In the genomic region with DNA sequence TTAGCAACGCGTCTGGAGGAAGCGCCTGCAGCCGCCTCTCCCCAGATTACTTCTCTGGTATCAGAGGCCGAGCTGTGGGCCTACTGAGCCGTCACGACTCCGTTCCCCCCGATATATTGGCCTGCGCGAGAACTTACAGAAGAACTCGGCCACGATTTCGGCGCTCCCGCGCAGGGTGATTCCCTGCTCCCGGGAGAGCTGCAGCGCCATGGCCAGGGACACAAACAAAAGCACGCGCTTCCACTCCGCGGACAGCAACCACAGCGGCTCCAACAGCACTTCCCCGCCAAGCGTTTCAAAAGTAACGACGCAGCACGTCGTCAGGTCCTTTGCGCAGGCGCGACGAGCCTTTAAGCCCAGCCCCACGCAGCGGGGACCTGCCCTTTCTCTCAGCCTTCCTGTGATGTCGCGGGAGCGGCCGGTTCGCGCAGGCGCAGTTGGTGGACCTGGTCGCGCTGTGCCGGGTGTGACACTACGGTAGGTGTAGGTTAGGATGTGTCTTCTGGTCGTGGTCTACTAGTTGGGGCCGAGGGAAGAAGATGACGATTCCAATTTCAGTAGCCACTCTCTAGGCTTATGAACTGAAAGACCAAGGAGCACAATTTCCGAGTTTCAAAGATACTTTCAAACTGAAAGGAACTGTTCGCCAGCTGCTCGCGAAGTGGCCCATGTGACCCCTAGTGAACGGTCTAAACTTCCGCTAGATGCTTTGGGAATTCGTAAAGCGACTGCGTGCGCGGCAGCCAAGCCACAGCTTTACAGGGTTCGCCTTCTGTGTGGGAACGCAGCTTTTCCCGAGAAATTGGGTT, we compare ENCODE assay signal across 1 cellular context.
TF ChIP-seq lines count a peak whose summit lies in the region.

A gene (minus strand): TSS at position 324 of the 809 bp plus-strand sequence. CDS start 114 bp downstream, at position 210.

TF ChIP-seq in GM23338, 12 proteins besides CTCF, POLR2A, EP300 and RAD21 (continued from another document):
- TF ChIP-seq, protein P1, sequence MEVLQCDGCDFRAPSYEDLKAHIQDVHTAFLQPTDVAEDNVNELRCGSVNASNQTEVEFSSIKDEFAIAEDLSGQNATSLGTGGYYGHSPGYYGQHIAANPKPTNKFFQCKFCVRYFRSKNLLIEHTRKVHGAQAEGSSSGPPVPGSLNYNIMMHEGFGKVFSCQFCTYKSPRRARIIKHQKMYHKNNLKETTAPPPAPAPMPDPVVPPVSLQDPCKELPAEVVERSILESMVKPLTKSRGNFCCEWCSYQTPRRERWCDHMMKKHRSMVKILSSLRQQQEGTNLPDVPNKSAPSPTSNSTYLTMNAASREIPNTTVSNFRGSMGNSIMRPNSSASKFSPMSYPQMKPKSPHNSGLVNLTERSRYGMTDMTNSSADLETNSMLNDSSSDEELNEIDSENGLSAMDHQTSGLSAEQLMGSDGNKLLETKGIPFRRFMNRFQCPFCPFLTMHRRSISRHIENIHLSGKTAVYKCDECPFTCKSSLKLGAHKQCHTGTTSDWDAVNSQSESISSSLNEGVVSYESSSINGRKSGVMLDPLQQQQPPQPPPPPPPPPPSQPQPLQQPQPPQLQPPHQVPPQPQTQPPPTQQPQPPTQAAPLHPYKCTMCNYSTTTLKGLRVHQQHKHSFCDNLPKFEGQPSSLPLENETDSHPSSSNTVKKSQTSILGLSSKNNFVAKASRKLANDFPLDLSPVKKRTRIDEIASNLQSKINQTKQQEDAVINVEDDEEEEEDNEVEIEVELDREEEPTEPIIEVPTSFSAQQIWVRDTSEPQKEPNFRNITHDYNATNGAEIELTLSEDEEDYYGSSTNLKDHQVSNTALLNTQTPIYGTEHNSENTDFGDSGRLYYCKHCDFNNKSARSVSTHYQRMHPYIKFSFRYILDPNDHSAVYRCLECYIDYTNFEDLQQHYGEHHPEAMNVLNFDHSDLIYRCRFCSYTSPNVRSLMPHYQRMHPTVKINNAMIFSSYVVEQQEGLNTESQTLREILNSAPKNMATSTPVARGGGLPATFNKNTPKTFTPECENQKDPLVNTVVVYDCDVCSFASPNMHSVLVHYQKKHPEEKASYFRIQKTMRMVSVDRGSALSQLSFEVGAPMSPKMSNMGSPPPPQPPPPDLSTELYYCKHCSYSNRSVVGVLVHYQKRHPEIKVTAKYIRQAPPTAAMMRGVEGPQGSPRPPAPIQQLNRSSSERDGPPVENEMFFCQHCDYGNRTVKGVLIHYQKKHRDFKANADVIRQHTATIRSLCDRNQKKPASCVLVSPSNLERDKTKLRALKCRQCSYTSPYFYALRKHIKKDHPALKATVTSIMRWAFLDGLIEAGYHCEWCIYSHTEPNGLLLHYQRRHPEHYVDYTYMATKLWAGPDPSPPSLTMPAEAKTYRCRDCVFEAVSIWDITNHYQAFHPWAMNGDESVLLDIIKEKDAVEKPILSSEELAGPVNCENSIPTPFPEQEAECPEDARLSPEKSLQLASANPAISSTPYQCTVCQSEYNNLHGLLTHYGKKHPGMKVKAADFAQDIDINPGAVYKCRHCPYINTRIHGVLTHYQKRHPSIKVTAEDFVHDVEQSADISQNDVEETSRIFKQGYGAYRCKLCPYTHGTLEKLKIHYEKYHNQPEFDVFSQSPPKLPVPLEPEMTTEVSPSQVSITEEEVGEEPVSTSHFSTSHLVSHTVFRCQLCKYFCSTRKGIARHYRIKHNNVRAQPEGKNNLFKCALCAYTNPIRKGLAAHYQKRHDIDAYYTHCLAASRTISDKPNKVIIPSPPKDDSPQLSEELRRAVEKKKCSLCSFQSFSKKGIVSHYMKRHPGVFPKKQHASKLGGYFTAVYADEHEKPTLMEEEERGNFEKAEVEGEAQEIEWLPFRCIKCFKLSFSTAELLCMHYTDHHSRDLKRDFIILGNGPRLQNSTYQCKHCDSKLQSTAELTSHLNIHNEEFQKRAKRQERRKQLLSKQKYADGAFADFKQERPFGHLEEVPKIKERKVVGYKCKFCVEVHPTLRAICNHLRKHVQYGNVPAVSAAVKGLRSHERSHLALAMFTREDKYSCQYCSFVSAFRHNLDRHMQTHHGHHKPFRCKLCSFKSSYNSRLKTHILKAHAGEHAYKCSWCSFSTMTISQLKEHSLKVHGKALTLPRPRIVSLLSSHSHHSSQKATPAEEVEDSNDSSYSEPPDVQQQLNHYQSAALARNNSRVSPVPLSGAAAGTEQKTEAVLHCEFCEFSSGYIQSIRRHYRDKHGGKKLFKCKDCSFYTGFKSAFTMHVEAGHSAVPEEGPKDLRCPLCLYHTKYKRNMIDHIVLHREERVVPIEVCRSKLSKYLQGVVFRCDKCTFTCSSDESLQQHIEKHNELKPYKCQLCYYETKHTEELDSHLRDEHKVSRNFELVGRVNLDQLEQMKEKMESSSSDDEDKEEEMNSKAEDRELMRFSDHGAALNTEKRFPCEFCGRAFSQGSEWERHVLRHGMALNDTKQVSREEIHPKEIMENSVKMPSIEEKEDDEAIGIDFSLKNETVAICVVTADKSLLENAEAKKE (CRISPR knock-in tag; IDR thresholded peaks at IDR 0.05): peak; percentile 35; the same call in 1 of the 2 replicates
- TF ChIP-seq, protein P2, sequence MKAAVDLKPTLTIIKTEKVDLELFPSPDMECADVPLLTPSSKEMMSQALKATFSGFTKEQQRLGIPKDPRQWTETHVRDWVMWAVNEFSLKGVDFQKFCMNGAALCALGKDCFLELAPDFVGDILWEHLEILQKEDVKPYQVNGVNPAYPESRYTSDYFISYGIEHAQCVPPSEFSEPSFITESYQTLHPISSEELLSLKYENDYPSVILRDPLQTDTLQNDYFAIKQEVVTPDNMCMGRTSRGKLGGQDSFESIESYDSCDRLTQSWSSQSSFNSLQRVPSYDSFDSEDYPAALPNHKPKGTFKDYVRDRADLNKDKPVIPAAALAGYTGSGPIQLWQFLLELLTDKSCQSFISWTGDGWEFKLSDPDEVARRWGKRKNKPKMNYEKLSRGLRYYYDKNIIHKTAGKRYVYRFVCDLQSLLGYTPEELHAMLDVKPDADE (IDR thresholded peaks at IDR 0.05): peak; percentile 22
- TF ChIP-seq, protein P3, sequence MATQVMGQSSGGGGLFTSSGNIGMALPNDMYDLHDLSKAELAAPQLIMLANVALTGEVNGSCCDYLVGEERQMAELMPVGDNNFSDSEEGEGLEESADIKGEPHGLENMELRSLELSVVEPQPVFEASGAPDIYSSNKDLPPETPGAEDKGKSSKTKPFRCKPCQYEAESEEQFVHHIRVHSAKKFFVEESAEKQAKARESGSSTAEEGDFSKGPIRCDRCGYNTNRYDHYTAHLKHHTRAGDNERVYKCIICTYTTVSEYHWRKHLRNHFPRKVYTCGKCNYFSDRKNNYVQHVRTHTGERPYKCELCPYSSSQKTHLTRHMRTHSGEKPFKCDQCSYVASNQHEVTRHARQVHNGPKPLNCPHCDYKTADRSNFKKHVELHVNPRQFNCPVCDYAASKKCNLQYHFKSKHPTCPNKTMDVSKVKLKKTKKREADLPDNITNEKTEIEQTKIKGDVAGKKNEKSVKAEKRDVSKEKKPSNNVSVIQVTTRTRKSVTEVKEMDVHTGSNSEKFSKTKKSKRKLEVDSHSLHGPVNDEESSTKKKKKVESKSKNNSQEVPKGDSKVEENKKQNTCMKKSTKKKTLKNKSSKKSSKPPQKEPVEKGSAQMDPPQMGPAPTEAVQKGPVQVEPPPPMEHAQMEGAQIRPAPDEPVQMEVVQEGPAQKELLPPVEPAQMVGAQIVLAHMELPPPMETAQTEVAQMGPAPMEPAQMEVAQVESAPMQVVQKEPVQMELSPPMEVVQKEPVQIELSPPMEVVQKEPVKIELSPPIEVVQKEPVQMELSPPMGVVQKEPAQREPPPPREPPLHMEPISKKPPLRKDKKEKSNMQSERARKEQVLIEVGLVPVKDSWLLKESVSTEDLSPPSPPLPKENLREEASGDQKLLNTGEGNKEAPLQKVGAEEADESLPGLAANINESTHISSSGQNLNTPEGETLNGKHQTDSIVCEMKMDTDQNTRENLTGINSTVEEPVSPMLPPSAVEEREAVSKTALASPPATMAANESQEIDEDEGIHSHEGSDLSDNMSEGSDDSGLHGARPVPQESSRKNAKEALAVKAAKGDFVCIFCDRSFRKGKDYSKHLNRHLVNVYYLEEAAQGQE (IDR thresholded peaks at IDR 0.05; ENCODE audit: unreplicated experiment): no peak
- no peak for TF ChIP-seq ZNF331 (CRISPR knock-in tag; IDR thresholded peaks at IDR 0.05; ENCODE audit: low read depth)
- TF ChIP-seq STAT1 (IDR thresholded peaks at IDR 0.05; ENCODE audit: unreplicated experiment): no peak
- no peak for TF ChIP-seq EZH2 (IDR thresholded peaks at IDR 0.05; ENCODE audit: low read depth, unreplicated experiment)
